7 cellular contexts compared by ENCODE assay signal in the genomic region with DNA sequence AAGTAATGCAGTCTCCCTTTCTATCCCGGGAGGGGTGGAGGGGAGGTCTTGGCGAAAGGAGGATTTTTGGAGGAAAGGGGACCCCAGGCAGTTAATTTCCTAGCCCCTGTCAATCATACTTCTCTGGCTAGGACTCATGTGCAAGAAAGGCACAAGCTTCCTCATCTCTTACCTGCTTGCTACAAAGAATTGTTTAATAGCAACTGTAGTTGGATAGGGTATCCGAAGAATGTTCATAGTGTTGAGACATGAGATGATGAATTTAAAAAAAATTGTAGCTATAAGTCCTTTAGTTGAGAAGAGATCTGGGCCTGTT. TPM values are rescaled to one million over a fixed set of nuclear protein-coding genes. Genes with fewer than 3 reads are reported as not detected.
A peak's percentile ranks its signal among the peaks of the same experiment; 100 is the strongest.
DNase-seq lines count a peak whose midpoint lies in the region; ATAC-seq and TF ChIP-seq lines count a peak whose summit lies in the region.

No MANE protein-coding gene starts in this region.

- H3K79me2 ChIP-seq in smooth muscle cell (ENCODE audit: low read depth): peaks cover 63% of the 10 kb centered on the region

- no peaks in the 10 kb centered on the region for H3K27me3 Mint-ChIP-seq in T-cell
- H3K27me3 Mint-ChIP-seq in glutamatergic neuron (ENCODE audit: unreplicated experiment): peaks cover 4% of the 10 kb centered on the region

- POLR2A ChIA-PET in T-cell (lab: Charles Lee): interaction anchor here in 1 of 2 donors (0.5 kb wide), 1 partner anchor 51 kb away, joined by 4 read pairs; no protein-coding TSS in a partner anchor

- peak overlapping the region; percentile 71 for H3K4me3 ChIP-seq in HAP-1
- H3K4me3 ChIP-seq in smooth muscle cell: peak overlapping the region; percentile 92

- peaks cover 3% of the 10 kb centered on the region for H4K20me1 ChIP-seq in smooth muscle cell (ENCODE audit: low read depth)

- ATAC-seq in T-cell (replicated peaks in 1 of 4) (no peak), HG03196 (IDR thresholded peaks at IDR 0.05; ENCODE audit: unreplicated experiment) (no peak)

- H3K4me1 Mint-ChIP-seq in T-cell: peaks cover 46 to 61% (median 57%) of the 10 kb centered on the region in 3 donors
- peaks cover 9% of the 10 kb centered on the region for H3K4me1 Mint-ChIP-seq in glutamatergic neuron (ENCODE audit: low read depth, unreplicated experiment)

- in situ Hi-C loops in HAP-1 (cut with MboI; ENCODE audit: low sequenced_read_pairs): no loop called here

- H3K27me3 ChIP-seq in HAP-1 (ENCODE audit: low read depth): no peaks in the 10 kb centered on the region
- no peaks in the 10 kb centered on the region for H3K27me3 ChIP-seq in smooth muscle cell (ENCODE audit: low read depth)

- H2AFZ ChIP-seq in smooth muscle cell (ENCODE audit: low read depth): peak overlapping the region; percentile 89

- H3K9me3 Mint-ChIP-seq in T-cell (no peaks in the 10 kb centered on the region), glutamatergic neuron (ENCODE audit: unreplicated experiment) (peaks cover 3% of the 10 kb centered on the region)

- peak overlapping the region; percentile 12 for H3K27ac ChIP-seq in smooth muscle cell (ENCODE audit: low read depth)

- CTCF ChIA-PET in T-cell (lab: Charles Lee): no interaction called here

- peak overlapping the region; percentile 80 to 86 for H3K27ac Mint-ChIP-seq in T-cell
- H3K27ac Mint-ChIP-seq in glutamatergic neuron (ENCODE audit: unreplicated experiment): peak overlapping the region; percentile 43

- H3K36me3 Mint-ChIP-seq in T-cell (peaks cover 29% of the 10 kb centered on the region), glutamatergic neuron (ENCODE audit: unreplicated experiment) (no peaks in the 10 kb centered on the region)

- H3K4me3 Mint-ChIP-seq in T-cell: peak overlapping the region; percentile 90 to 93 (median 93)
- peak overlapping the region; percentile 95 for H3K4me3 Mint-ChIP-seq in glutamatergic neuron (ENCODE audit: unreplicated experiment)

- DNase-seq in HAP-1 (ENCODE audit: low spot score in 2 of 2) (no peak), T-cell (no peak), glutamatergic neuron (no peak), smooth muscle cell (lab: John Stamatoyannopoulos, UW; ENCODE audit: unreplicated experiment) (no peak), superior temporal gyrus (ENCODE audit: extremely low spot score) (no peak)
- no peak for DNase-seq in stimulated activated CD4-positive, alpha-beta T cell treated with anti-CD3 and anti-CD28 coated beads, Interleukin-15, amount 100 ng/mL, for 24 hours

- H3K9me3 ChIP-seq in HAP-1 (no peaks in the 10 kb centered on the region), smooth muscle cell (replicated peaks; ENCODE audit: low read depth) (no peaks in the 10 kb centered on the region)

- H3K4me1 ChIP-seq in HAP-1 (peaks cover 21% of the 10 kb centered on the region), smooth muscle cell (ENCODE audit: low read depth) (peaks cover 23% of the 10 kb centered on the region)

- H3F3A ChIP-seq in smooth muscle cell (ENCODE audit: low read depth): no peaks in the 10 kb centered on the region

- H3K36me3 ChIP-seq in HAP-1 (replicated peaks): peaks cover 36% of the 10 kb centered on the region
- no peaks in the 10 kb centered on the region for H3K36me3 ChIP-seq in smooth muscle cell (ENCODE audit: low read depth)

- peak overlapping the region; percentile 53 for H3K9ac ChIP-seq in smooth muscle cell (ENCODE audit: low read depth)

- H3K4me2 ChIP-seq in smooth muscle cell: peak overlapping the region; percentile 100

- TF ChIP-seq CTCF in glutamatergic neuron (IDR thresholded peaks at IDR 0.05; ENCODE audit: partially characterized antibody, unreplicated experiment) (no peak), smooth muscle cell (IDR thresholded peaks at IDR 0.05; ENCODE audit: borderline replicate concordance, insufficient read depth, poor library complexity, severe bottlenecking) (no peak)

- 26% methylated on average over 3 of the region's 3 CpGs for WGBS in smooth muscle cell (ENCODE audit: low lambda C conversion rate)

RNA-seq across cellular contexts. Expression of a gene that starts 0.5 kb away (rescaled TPM):
- total RNA-seq in T-cell (1 to 10 TPM; 3.2 to 6.8 (median 5.2) TPM), glutamatergic neuron (ENCODE audit: unreplicated experiment) (2.5 TPM), smooth muscle cell (7.5 and 10.3 TPM in 2 replicates)
- 4.2 and 7.5 TPM in 2 replicates for polyA plus RNA-seq in smooth muscle cell

RNA-seq across cellular contexts. Expression of a gene that starts 0.8 kb away (rescaled TPM):
- total RNA-seq in T-cell (1 to 10 TPM; 4.8 to 7.1 (median 6.1) TPM), glutamatergic neuron (ENCODE audit: unreplicated experiment) (10.1 TPM), smooth muscle cell (16.8 and 22.5 TPM in 2 replicates)
- polyA plus RNA-seq in smooth muscle cell: 10.3 and 11.9 TPM in 2 replicates

RNA-seq across cellular contexts. Expression of a gene that starts 53.5 kb away (rescaled TPM):
- total RNA-seq in T-cell (10 to 100 TPM; 30.4 to 37.5 (median 36.8) TPM), glutamatergic neuron (ENCODE audit: unreplicated experiment) (33.1 TPM), smooth muscle cell (50.1 and 67.7 TPM in 2 replicates)
- polyA plus RNA-seq in smooth muscle cell: 15.3 and 18.4 TPM in 2 replicates

RNA-seq across cellular contexts. Expression of a gene that starts 53.7 kb away (rescaled TPM):
- 10 to 100 TPM; 29.4 to 36.5 (median 34.8) TPM for total RNA-seq in T-cell
- total RNA-seq in glutamatergic neuron (ENCODE audit: unreplicated experiment): 20.3 TPM
- total RNA-seq in smooth muscle cell: 30.8 and 41.9 TPM in 2 replicates
- polyA plus RNA-seq in smooth muscle cell: 14.1 and 19.0 TPM in 2 replicates
